ENCODE assay signal across 8 cellular contexts in the genomic region with DNA sequence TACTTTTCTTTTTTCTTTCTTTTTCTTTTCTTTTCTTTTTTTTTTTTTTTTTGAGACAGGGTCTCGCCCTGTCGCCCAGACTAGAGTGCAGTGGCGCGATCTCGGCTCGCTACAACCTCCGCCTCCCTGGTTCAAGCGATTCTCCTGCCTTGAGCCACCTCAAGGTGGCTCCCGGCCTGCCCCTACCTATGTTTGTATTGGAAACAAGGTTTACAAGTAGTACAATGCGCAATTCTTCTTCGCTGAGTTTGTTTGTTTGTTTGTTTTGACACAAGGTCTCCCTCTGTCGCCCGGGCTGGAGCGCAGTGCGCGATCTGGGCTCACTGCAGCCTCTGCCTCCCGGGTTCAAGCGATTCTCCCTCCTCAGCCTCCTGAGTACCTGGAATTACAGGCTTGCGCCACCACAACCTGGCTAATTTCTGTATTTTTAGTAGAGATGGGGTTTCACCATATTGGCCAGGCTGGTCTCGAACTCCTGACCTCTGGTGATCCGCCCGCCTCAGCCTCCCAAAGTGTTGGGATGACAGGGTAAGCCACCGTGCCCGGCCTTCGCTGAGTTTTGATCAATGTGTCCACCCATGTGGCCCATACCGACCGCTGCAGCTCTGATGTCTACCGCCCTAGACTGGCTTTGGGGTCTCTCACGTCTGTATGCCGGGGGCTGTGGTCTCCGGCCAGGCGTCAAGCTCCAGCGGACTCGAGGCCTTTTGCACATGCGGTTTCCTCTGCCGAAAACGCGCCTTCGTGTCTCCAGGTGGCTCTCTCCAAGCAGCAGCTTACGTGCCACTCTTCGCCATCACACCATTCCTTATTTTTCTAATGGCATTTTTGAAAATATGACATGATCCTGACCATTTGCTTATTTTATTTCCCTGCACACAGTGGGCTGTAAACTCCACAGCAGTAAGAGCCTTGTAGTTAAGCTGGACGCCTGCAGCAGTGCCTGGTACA. TPM values are rescaled to one million over a fixed set of nuclear protein-coding genes. Genes with fewer than 3 reads are reported as not detected.
DNase-seq lines count a peak whose midpoint lies in the region; ATAC-seq and TF ChIP-seq lines count a peak whose summit lies in the region.

No MANE protein-coding gene starts in this region.

- H3K79me2 ChIP-seq in osteoblast (ENCODE audit: insufficient read depth, low read length) = no peaks in the 10 kb centered on the region

- H3K4me3 ChIP-seq in Jurkat, Clone E6-1 (ENCODE audit: low read length) = peak overlapping the region; percentile 56
- H3K4me3 ChIP-seq in duodenal mucosa (ENCODE audit: low read depth in 1 of 2, low read length in 2 of 2) (peak overlapping the region; percentile 39 to 53), osteoblast (ENCODE audit: insufficient read depth, low read length) (no peak overlapping the region)

- peak overlapping the region; percentile 58 for H3K27ac ChIP-seq in duodenal mucosa (ENCODE audit: low read depth, low read length)
- H3K27ac ChIP-seq in osteoblast (ENCODE audit: low read depth, low read length) = no peak overlapping the region

- peaks cover 33 to 45% of the 10 kb centered on the region in 2 donors for H3K4me1 ChIP-seq in duodenal mucosa (ENCODE audit: control insufficient read depth in 1 of 2, insufficient read depth in 2 of 2, low read length in 2 of 2)
- H3K4me1 ChIP-seq in osteoblast (ENCODE audit: insufficient read depth, low read length) = peaks cover 3% of the 10 kb centered on the region

- H3K9me3 ChIP-seq in duodenal mucosa (ENCODE audit: control insufficient read depth in 1 of 2, low read length in 2 of 2) = no peaks in the 10 kb centered on the region
- no peaks in the 10 kb centered on the region for H3K9me3 ChIP-seq in osteoblast (ENCODE audit: low read depth, low read length)

- DNase-seq in COLO668 (lab: John Stamatoyannopoulos, UW; ENCODE audit: unreplicated experiment) (peak; percentile 6), osteoblast (ENCODE audit: insufficient read length, low spot score, missing footprints) (peak; percentile 59)
- DNase-seq in Jurkat, Clone E6-1 (ENCODE audit: low read depth, low spot score) = no peak
- no peak for DNase-seq in stimulated activated CD4-positive, alpha-beta T cell treated with anti-CD3 and anti-CD28 coated beads, Interleukin-2, amount 100 ng/mL, for 48 hours
- DNase-seq in activated CD8-positive, alpha-beta memory T cell treated with anti-CD3 and anti-CD28 coated beads, Interleukin-2, amount 50 U/mL, for 4 hours = no peak

- H3K9ac ChIP-seq in duodenal mucosa (ENCODE audit: low read depth in 1 of 2, low read length in 2 of 2) = peak overlapping the region; percentile 32

- peak overlapping the region; percentile 64 for H3K4me2 ChIP-seq in osteoblast (ENCODE audit: insufficient read depth, low read length)

- no peak for TF ChIP-seq CTCF in osteoblast (IDR thresholded peaks at IDR 0.05; ENCODE audit: extremely low read depth, low read depth, low read length)

- H2AFZ ChIP-seq in osteoblast (ENCODE audit: low read length) = no peak overlapping the region

- H3K36me3 ChIP-seq in duodenal mucosa (ENCODE audit: control insufficient read depth in 1 of 2, insufficient read depth in 2 of 2, low read length in 2 of 2) (no peaks in the 10 kb centered on the region), osteoblast (ENCODE audit: insufficient read depth, low read length) (no peaks in the 10 kb centered on the region)

- H3K27me3 ChIP-seq in duodenal mucosa (ENCODE audit: control insufficient read depth in 1 of 2, insufficient read depth in 2 of 2, low read length in 2 of 2) (peaks cover 3 to 16% of the 10 kb centered on the region in 2 donors), osteoblast (ENCODE audit: insufficient read depth, low read length) (peaks cover 42% of the 10 kb centered on the region)

- ATAC-seq in GM21737 (IDR thresholded peaks at IDR 0.05; ENCODE audit: unreplicated experiment) (no peak), HG02852 (IDR thresholded peaks at IDR 0.05; ENCODE audit: unreplicated experiment) (no peak)

- H4K20me1 ChIP-seq in osteoblast (ENCODE audit: insufficient read depth, low read length) = peaks cover 3% of the 10 kb centered on the region

RNA-seq across cellular contexts. Expression of a gene that starts 1.1 kb away (rescaled TPM):
- 34.9 TPM for polyA plus RNA-seq in Jurkat, Clone E6-1 (2012; ENCODE audit: insufficient read depth, insufficient read length)
- under 0.01 TPM in 1 of 2 replicates, not detected in the other for total RNA-seq in osteoblast

RNA-seq across cellular contexts. Expression of a gene that starts 11.9 kb away (rescaled TPM):
- 982 TPM for polyA plus RNA-seq in Jurkat, Clone E6-1 (2012; ENCODE audit: insufficient read depth, insufficient read length)
- total RNA-seq in osteoblast = 436 and 491 TPM in 2 replicates

RNA-seq across cellular contexts. Expression of a gene that starts 14.0 kb away (rescaled TPM):
- 0.59 TPM for polyA plus RNA-seq in Jurkat, Clone E6-1 (2012; ENCODE audit: insufficient read depth, insufficient read length)
- total RNA-seq in osteoblast = under 0.01 and 0.29 TPM in 2 replicates

RNA-seq across cellular contexts. Expression of a gene that starts 19.7 kb away (rescaled TPM):
- polyA plus RNA-seq in Jurkat, Clone E6-1 (2012; ENCODE audit: insufficient read depth, insufficient read length) = 157 TPM
- total RNA-seq in osteoblast = 46.9 and 48.1 TPM in 2 replicates

RNA-seq across cellular contexts. Expression of a gene that starts 33.2 kb away (rescaled TPM):
- polyA plus RNA-seq in Jurkat, Clone E6-1 (2012; ENCODE audit: insufficient read depth, insufficient read length) = 0.61 TPM
- total RNA-seq in osteoblast = 0.36 and 1.8 TPM in 2 replicates

Comparison
In these comparisons a context has a peak if more than half of its experiments do, and no peak if none do; other contexts are left out.
1. DNase-seq: peak in COLO668 (single experiment) and osteoblast (single experiment); none in Jurkat, Clone E6-1 (single experiment), stimulated activated CD4-positive, alpha-beta T cell treated with anti-CD3 and anti-CD28 coated beads, Interleukin-2, amount 100 ng/mL, for 48 hours (0 of 2) and activated CD8-positive, alpha-beta memory T cell treated with anti-CD3 and anti-CD28 coated beads, Interleukin-2, amount 50 U/mL, for 4 hours (single experiment).